In the genomic region with DNA sequence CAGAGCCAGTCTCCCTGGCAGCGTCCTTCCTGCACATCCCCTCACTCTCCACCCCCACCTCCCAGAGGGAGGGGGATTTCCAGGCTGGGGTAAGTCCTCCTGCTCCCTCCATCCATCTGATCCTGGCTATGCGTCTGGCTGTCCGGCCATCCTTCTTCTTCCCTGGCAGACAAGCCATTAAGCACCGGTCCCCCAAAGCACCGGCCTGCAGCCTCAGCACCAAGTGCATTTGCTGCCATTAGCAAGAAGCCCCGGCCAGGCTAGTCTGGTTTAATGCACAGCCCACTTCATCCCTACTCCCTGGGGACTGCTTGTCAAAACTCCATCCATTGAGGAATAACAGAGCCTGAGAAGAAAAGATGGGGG, we compare ENCODE assay signal across 19 cellular contexts.
DNase-seq lines count a peak whose midpoint lies in the region; ATAC-seq and TF ChIP-seq lines count a peak whose summit lies in the region.
"Had no signal": no experiment of that assay in that cellular context is flagged by ENCODE, and none has a peak within 500 bp of the region (broad histone marks: within the 10 kb centered on the region; RNA-seq: fewer than 3 reads in every experiment).

No MANE protein-coding gene starts in this region.

- H3K9me2 ChIP-seq in SK-N-SH = no peaks in the 10 kb centered on the region

- H3K9ac ChIP-seq in SK-N-SH = no peak overlapping the region
- no peak overlapping the region for H3K9ac ChIP-seq in mammary epithelial cell (ENCODE audit: insufficient read depth, low read length)
- H3K9ac ChIP-seq: BLaER1 had no signal

- dilution Hi-C loops in mammary epithelial cell (cut with HindIII; ENCODE audit: low sequenced_read_pairs) = no loop called here

- H3K4me3 Mint-ChIP-seq in CD14-positive monocyte = no peak overlapping the region
- peak overlapping the region in 1 of 10 donors; percentile 35 for H3K4me3 Mint-ChIP-seq in naive thymus-derived CD8-positive, alpha-beta T cell
- H3K4me3 Mint-ChIP-seq: CD4-positive, alpha-beta T cell; GM23338 had no signal

- CTCF ChIA-PET in SK-N-SH (lab: Yijun Ruan, JAX) = no interaction called here
- CTCF ChIA-PET in mammary epithelial cell (lab: Charles Lee; ENCODE audit: low non-redundant PET) = no interaction called here

- H3K27me3 Mint-ChIP-seq in CD14-positive monocyte (ENCODE audit: low read depth in 3 of 3) = peaks cover 0 to 7% (median 0%) of the 10 kb centered on the region in 3 donors
- H3K27me3 Mint-ChIP-seq in naive thymus-derived CD8-positive, alpha-beta T cell = no peaks in the 10 kb centered on the region
- H3K27me3 Mint-ChIP-seq: CD4-positive, alpha-beta T cell had no signal

- H3K36me3 ChIP-seq in SK-N-SH (replicated peaks in 1 of 2; ENCODE audit: control insufficient read depth in 1 of 2, insufficient read depth in 2 of 2, low read length in 1 of 2) (no peaks in the 10 kb centered on the region), mammary epithelial cell (ENCODE audit: insufficient read depth, low read length) (no peaks in the 10 kb centered on the region), MG63 (no peaks in the 10 kb centered on the region)
- H3K36me3 ChIP-seq: BLaER1, SJCRH30 had no signal

- H3F3A ChIP-seq in SK-N-SH (replicated peaks; ENCODE audit: insufficient read depth) = no peaks in the 10 kb centered on the region

- POLR2A ChIA-PET in SK-N-SH (lab: Yijun Ruan, JAX) = no interaction called here
- POLR2A ChIA-PET in naive thymus-derived CD8-positive, alpha-beta T cell (lab: Charles Lee) = no interaction called here

- H3K9me3 Mint-ChIP-seq in CD14-positive monocyte = no peaks in the 10 kb centered on the region
- H3K9me3 Mint-ChIP-seq in naive thymus-derived CD8-positive, alpha-beta T cell = no peaks in the 10 kb centered on the region
- H3K9me3 Mint-ChIP-seq: CD4-positive, alpha-beta T cell; GM23338 had no signal

- H3K79me2 ChIP-seq in SK-N-SH (ENCODE audit: insufficient read depth) (no peaks in the 10 kb centered on the region), mammary epithelial cell (ENCODE audit: insufficient read depth, low read length) (no peaks in the 10 kb centered on the region)

- no peak for TF ChIP-seq RAD21 in SK-N-SH (IDR thresholded peaks at IDR 0.05; ENCODE audit: low read length)

- H3K4me1 Mint-ChIP-seq in CD14-positive monocyte = peaks cover 35% of the 10 kb centered on the region
- H3K4me1 Mint-ChIP-seq in naive thymus-derived CD8-positive, alpha-beta T cell = peaks cover 11 to 23% (median 17%) of the 10 kb centered on the region in 4 donors

- TF ChIP-seq CTCF in SK-N-SH (IDR thresholded peaks at IDR 0.05) (no peak), CD14-positive monocyte (IDR thresholded peaks at IDR 0.05) (no peak), mammary epithelial cell (conservative IDR thresholded peaks at IDR 0.05 in 1 of 2, IDR thresholded peaks at IDR 0.05 in 1 of 2; ENCODE audit: extremely low read depth in 1 of 2, insufficient read depth in 1 of 2, low read depth in 1 of 2, low read length in 2 of 2) (no peak)

- ATAC-seq in SK-N-SH treated with all-trans-retinoic acid at 6 μM for 48 hours = no peak
- ATAC-seq in naive thymus-derived CD8-positive, alpha-beta T cell = no peak
- ATAC-seq: GM23338, PC-3 had no signal

- H3K4me3 ChIP-seq in SK-N-SH (ENCODE audit: low read depth in 2 of 2, low read length in 1 of 2) (no peak overlapping the region), mammary epithelial cell (replicated peaks in 1 of 3; ENCODE audit: insufficient read depth in 1 of 3, low read depth in 2 of 3, low read length in 3 of 3) (no peak overlapping the region), MG63 (no peak overlapping the region)
- H3K4me3 ChIP-seq: BLaER1, GM23338, SJCRH30 had no signal

- peaks cover 0 to 16% of the 10 kb centered on the region in 2 experiments; a peak in 1 of 4 replicates for H3K4me1 ChIP-seq in SK-N-SH (ENCODE audit: control insufficient read depth in 1 of 2, insufficient read depth in 2 of 2, low read depth in 1 of 2, low read length in 1 of 2)
- H3K4me1 ChIP-seq in mammary epithelial cell (ENCODE audit: insufficient read depth, low read length) = peaks cover 16% of the 10 kb centered on the region
- H3K4me1 ChIP-seq: SJCRH30 had no signal

- DNase-seq in SK-N-SH = peak; percentile 58
- peak; percentile 10 for DNase-seq in CD14-positive monocyte (ENCODE audit: low spot score)
- peak; percentile 38 for DNase-seq in ecto neural progenitor cell (ENCODE audit: low spot score)
- peak; percentile 59 for DNase-seq in retina
- no peak for DNase-seq in naive thymus-derived CD8-positive, alpha-beta T cell
- DNase-seq in mammary epithelial cell = no peak
- no peak for DNase-seq in MG63
- DNase-seq: CD4-positive, alpha-beta T cell; HCEC 1CT; IMR-90; KG1; MM.1S; NCI-H1694; NCI-H226; PC-3 had no signal

- in situ Hi-C loops in mammary epithelial cell (cut with MboI; ENCODE audit: low sequenced_read_pairs in 2 of 2) = no loop called here

- H3K36me3 Mint-ChIP-seq in CD14-positive monocyte = peaks cover 0 to 2% of the 10 kb centered on the region in 2 donors
- no peaks in the 10 kb centered on the region for H3K36me3 Mint-ChIP-seq in naive thymus-derived CD8-positive, alpha-beta T cell

- H4K20me1 ChIP-seq in SK-N-SH (ENCODE audit: insufficient read depth) = no peaks in the 10 kb centered on the region
- no peaks in the 10 kb centered on the region for H4K20me1 ChIP-seq in mammary epithelial cell (ENCODE audit: insufficient read depth, low read length)
- H4K20me1 ChIP-seq: BLaER1 had no signal

- H3K27me3 ChIP-seq in SK-N-SH (ENCODE audit: insufficient read depth) = no peaks in the 10 kb centered on the region
- no peaks in the 10 kb centered on the region for H3K27me3 ChIP-seq in mammary epithelial cell (ENCODE audit: insufficient read depth, low read length)
- H3K27me3 ChIP-seq in MG63 = no peaks in the 10 kb centered on the region
- H3K27me3 ChIP-seq: BLaER1, SJCRH30 had no signal

- peak overlapping the region in 1 of 7 donors; percentile 8 for H3K27ac Mint-ChIP-seq in CD14-positive monocyte
- H3K27ac Mint-ChIP-seq in naive thymus-derived CD8-positive, alpha-beta T cell = peak overlapping the region in 3 of 10 donors; percentile 33 to 72 (median 40)
- H3K27ac Mint-ChIP-seq: GM23338 had no signal

- no peak for TF ChIP-seq EP300 in SK-N-SH (IDR thresholded peaks at IDR 0.05; ENCODE audit: borderline replicate concordance in 1 of 2, low read depth in 1 of 2, low read length in 1 of 2)

- 72% methylated on average over 4 of the region's 6 CpGs for WGBS in SK-N-SH (ENCODE audit: low lambda C conversion rate)
- 71% methylated on average over 5 of the region's 6 CpGs for WGBS in mammary epithelial cell (ENCODE audit: low coverage, missing lambda C conversion rate)

- BruUV-seq in mammary epithelial cell (replicated peaks; lab: Mats Ljungman, UMichigan) = no TSS peak

- intact Hi-C loops in CD14-positive monocyte (cut with micrococcal nuclease) = no loop called here
- intact Hi-C loops in mammary epithelial cell (cut with micrococcal nuclease) = no loop called here

- H3K9me3 ChIP-seq in SK-N-SH = no peaks in the 10 kb centered on the region
- no peaks in the 10 kb centered on the region for H3K9me3 ChIP-seq in mammary epithelial cell (replicated peaks; ENCODE audit: insufficient read depth, low read length)
- no peaks in the 10 kb centered on the region for H3K9me3 ChIP-seq in MG63
- H3K9me3 ChIP-seq: BLaER1 had no signal

- H2AFZ ChIP-seq in SK-N-SH (ENCODE audit: low read depth) = no peak overlapping the region
- H2AFZ ChIP-seq in mammary epithelial cell (ENCODE audit: low read depth, low read length) = no peak overlapping the region
- H2AFZ ChIP-seq: GM23338 had no signal

- H3K4me2 ChIP-seq in SK-N-SH (no peak overlapping the region), mammary epithelial cell (ENCODE audit: insufficient read depth, low read depth, low read length) (no peak overlapping the region)
- H3K4me2 ChIP-seq: GM23338 had no signal

- H3K27ac ChIP-seq in SK-N-SH (ENCODE audit: low read depth in 2 of 2, low read length in 1 of 2) = peak overlapping the region in 1 of 2 experiments; percentile 3; a peak in 1 of 4 replicates
- H3K27ac ChIP-seq in mammary epithelial cell (ENCODE audit: insufficient read depth, low read depth, low read length) = no peak overlapping the region
- H3K27ac ChIP-seq: BLaER1, SJCRH30 had no signal

TF ChIP-seq in SK-N-SH, 30 proteins besides CTCF, POLR2A, EP300 and RAD21 (continues in another document):
- TF ChIP-seq GABPA (IDR thresholded peaks at IDR 0.05; ENCODE audit: low read depth) (no peak), RXRA (IDR thresholded peaks at IDR 0.05; ENCODE audit: borderline replicate concordance, low read depth) (no peak), POLR2AphosphoS5 (IDR thresholded peaks at IDR 0.05; ENCODE audit: low read depth, low read length) (no peak), PBX3 (IDR thresholded peaks at IDR 0.05) (no peak), EZH2phosphoT487 (IDR thresholded peaks at IDR 0.05; ENCODE audit: borderline replicate concordance, low read depth) (no peak)

TF ChIP-seq in SK-N-SH treated with all-trans-retinoic acid at 6 μM for 48 hours, 23 proteins besides CTCF, POLR2A, EP300 and RAD21 (continues in another document):
- no peak for TF ChIP-seq ZNF8 (CRISPR knock-in tag; IDR thresholded peaks at IDR 0.05)
- no peak for TF ChIP-seq RARB (CRISPR knock-in tag; IDR thresholded peaks at IDR 0.05)
- TF ChIP-seq, protein P1, sequence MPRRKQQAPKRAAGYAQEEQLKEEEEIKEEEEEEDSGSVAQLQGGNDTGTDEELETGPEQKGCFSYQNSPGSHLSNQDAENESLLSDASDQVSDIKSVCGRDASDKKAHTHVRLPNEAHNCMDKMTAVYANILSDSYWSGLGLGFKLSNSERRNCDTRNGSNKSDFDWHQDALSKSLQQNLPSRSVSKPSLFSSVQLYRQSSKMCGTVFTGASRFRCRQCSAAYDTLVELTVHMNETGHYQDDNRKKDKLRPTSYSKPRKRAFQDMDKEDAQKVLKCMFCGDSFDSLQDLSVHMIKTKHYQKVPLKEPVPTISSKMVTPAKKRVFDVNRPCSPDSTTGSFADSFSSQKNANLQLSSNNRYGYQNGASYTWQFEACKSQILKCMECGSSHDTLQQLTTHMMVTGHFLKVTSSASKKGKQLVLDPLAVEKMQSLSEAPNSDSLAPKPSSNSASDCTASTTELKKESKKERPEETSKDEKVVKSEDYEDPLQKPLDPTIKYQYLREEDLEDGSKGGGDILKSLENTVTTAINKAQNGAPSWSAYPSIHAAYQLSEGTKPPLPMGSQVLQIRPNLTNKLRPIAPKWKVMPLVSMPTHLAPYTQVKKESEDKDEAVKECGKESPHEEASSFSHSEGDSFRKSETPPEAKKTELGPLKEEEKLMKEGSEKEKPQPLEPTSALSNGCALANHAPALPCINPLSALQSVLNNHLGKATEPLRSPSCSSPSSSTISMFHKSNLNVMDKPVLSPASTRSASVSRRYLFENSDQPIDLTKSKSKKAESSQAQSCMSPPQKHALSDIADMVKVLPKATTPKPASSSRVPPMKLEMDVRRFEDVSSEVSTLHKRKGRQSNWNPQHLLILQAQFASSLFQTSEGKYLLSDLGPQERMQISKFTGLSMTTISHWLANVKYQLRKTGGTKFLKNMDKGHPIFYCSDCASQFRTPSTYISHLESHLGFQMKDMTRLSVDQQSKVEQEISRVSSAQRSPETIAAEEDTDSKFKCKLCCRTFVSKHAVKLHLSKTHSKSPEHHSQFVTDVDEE (CRISPR knock-in tag; IDR thresholded peaks at IDR 0.05) = no peak
- TF ChIP-seq GLIS3 (CRISPR knock-in tag; IDR thresholded peaks at IDR 0.05) = no peak
- TF ChIP-seq BACH2 (CRISPR knock-in tag; IDR thresholded peaks at IDR 0.05; ENCODE audit: borderline replicate concordance) = no peak
- no peak for TF ChIP-seq OSR1 (CRISPR knock-in tag; IDR thresholded peaks at IDR 0.05)

Comparison
In these comparisons a context has a peak if more than half of its experiments do, and no peak if none do; other contexts are left out.
1. DNase-seq: peak in SK-N-SH (single experiment), CD14-positive monocyte (single experiment), ecto neural progenitor cell (single experiment) and retina (single experiment); none in naive thymus-derived CD8-positive, alpha-beta T cell (0 of 10), mammary epithelial cell (single experiment) and MG63 (single experiment).